Comparison of ENCODE assay signal across 8 cellular contexts in the genomic region with DNA sequence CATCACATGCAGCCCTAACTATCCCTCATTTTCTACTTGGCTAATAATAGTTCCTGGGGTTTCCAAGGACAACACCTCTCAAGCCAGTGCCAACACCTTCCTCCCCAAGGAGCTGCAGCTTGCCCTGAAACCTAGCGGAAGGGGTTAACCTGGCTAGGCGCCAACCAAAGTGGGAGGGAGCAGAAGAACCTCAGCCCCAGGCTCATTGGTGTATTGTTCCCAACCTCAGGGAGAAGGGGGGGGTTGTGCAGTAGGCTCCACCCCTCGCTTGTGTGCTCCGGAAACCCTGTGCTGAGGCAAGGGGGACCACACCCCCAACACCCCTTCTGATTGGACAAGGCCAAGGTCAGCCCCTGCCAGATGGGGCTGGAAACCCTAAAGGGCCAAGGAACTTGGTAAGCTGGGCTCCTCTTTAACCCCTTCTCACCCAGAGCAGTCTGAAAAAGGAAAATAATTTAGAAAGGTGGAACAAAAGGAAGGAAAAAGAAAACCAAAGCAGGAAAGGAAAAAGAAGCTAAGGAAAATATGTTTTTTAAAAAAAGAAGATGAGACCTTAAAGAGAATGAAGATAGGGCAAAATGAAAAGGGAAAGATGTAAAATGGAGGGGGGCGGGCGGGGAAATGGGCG. TPM values are rescaled to one million over a fixed set of nuclear protein-coding genes. Genes with fewer than 3 reads are reported as not detected.
DNase-seq lines count a peak whose midpoint lies in the region; TF ChIP-seq lines count a peak whose summit lies in the region.

No MANE protein-coding gene starts in this region.

- H2AFZ ChIP-seq in GM23248 (no peak overlapping the region), neuron (ENCODE audit: low read depth, low read length) (no peak overlapping the region)

- 32 to 41% methylated on average over 7 of the region's 7 CpGs for WGBS in GM23248 (ENCODE audit: low coverage in 1 of 2, low lambda C conversion rate in 2 of 2, missing lambda C conversion rate in 2 of 2), 2 experiments
- WGBS in stomach, 5 donors = 32 to 40% (median 34%) methylated on average over 7 of the region's 7 CpGs

- TF ChIP-seq POLR2A in stomach (IDR thresholded peaks at IDR 0.05) = no peak

- peak overlapping the region; percentile 95 for H3K9ac ChIP-seq in GM23248

- intact Hi-C loops in stomach (cut with DNase I; ENCODE audit: low total_unique reads) = no loop called here

- no peaks in the 10 kb centered on the region for H3K9me3 ChIP-seq in GM23248 (ENCODE audit: low read depth)
- no peaks in the 10 kb centered on the region for H3K9me3 ChIP-seq in neuron (ENCODE audit: low read length)
- no peaks in the 10 kb centered on the region for H3K9me3 ChIP-seq in stomach

- peaks cover 65% of the 10 kb centered on the region for H3K79me2 ChIP-seq in GM23248 (ENCODE audit: insufficient read depth)

- H3K4me1 ChIP-seq in GM23248 (ENCODE audit: insufficient read depth) (peaks cover 20% of the 10 kb centered on the region), neuron (ENCODE audit: insufficient read depth, low read length) (peaks cover 24% of the 10 kb centered on the region), stomach (peaks cover 29 to 62% (median 42%) of the 10 kb centered on the region in 4 donors)

- TF ChIP-seq CTCF in fibroblast of villous mesenchyme (IDR thresholded peaks at IDR 0.05; ENCODE audit: insufficient read depth, low read depth, low read length) = no peak
- TF ChIP-seq CTCF in stomach (IDR thresholded peaks at IDR 0.05) = no peak

- no peak for TF ChIP-seq EP300 in stomach (IDR thresholded peaks at IDR 0.05)

- H3K27me3 ChIP-seq in GM23248 (replicated peaks; ENCODE audit: insufficient read depth) = no peaks in the 10 kb centered on the region
- no peaks in the 10 kb centered on the region for H3K27me3 ChIP-seq in neuron (ENCODE audit: insufficient read depth, low read length)
- no peaks in the 10 kb centered on the region for H3K27me3 ChIP-seq in stomach

- H4K20me1 ChIP-seq in GM23248 (ENCODE audit: insufficient read depth) = no peaks in the 10 kb centered on the region

- in situ Hi-C loops in GM23248 (cut with MboI) = no loop called here

- peak overlapping the region; percentile 100 for H3K4me2 ChIP-seq in GM23248 (ENCODE audit: unreplicated experiment)

- peak overlapping the region; percentile 88 for H3K4me3 ChIP-seq in GM23248
- peak overlapping the region; percentile 92 for H3K4me3 ChIP-seq in fibroblast of villous mesenchyme (ENCODE audit: low read depth, low read length)
- H3K4me3 ChIP-seq in neuron (ENCODE audit: low read length) = peak overlapping the region; percentile 83
- H3K4me3 ChIP-seq in stomach = peak overlapping the region; percentile 7 to 95 (median 74)

- H3F3A ChIP-seq in GM23248 (ENCODE audit: insufficient read depth) = peaks cover 47% of the 10 kb centered on the region

- peak overlapping the region; percentile 77 for H3K27ac ChIP-seq in GM23248
- peak overlapping the region in 4 of 5 donors; percentile 96 to 98 (median 97) for H3K27ac ChIP-seq in stomach

- H3K36me3 ChIP-seq in GM23248 (ENCODE audit: low read depth) = peaks cover 25% of the 10 kb centered on the region
- peaks cover 55% of the 10 kb centered on the region for H3K36me3 ChIP-seq in neuron (ENCODE audit: insufficient read depth, low read length)
- H3K36me3 ChIP-seq in stomach = peaks cover 41 to 58% (median 50%) of the 10 kb centered on the region in 4 donors

- no peaks in the 10 kb centered on the region for H3K9me2 ChIP-seq in GM23248 (ENCODE audit: insufficient read depth)

- peak; percentile 88 for DNase-seq in DMS153 (lab: John Stamatoyannopoulos, UW)
- DNase-seq in GM23248 = peak; percentile 99
- peak; percentile 99 for DNase-seq in LHCN-M2 (ENCODE audit: low read depth)
- peak; percentile 93 for DNase-seq in SHP77 treated with DMSO at 0.1 percent for 48 hours (lab: John Stamatoyannopoulos, UW)
- peak; percentile 98 for DNase-seq in activated effector memory CD4-positive, alpha-beta T cell treated with anti-CD3 and anti-CD28 coated beads, Interleukin-2, amount 50 U/mL, for 16 hours
- DNase-seq in fibroblast of villous mesenchyme (ENCODE audit: low read depth) = peak; percentile 99
- DNase-seq in stomach = peak; percentile 89

RNA-seq across cellular contexts. Expression of a gene that starts 2.5 kb away (rescaled TPM):
- 98.8 and 114 TPM in 2 replicates for total RNA-seq in GM23248 (2014; rRNA removed; shearing (Covaris generic))
- polyA plus RNA-seq in GM23248 (2016; fragmentation: Nextera tagmentation; extraction: Ambion mirVana) (26.3 and 28.9 TPM in 2 replicates), stomach (10 to 100 TPM; 32.8 to 44.6 (median 34.7) TPM)
- total RNA-seq in LHCN-M2 (2014; rRNA removed) (142 and 149 TPM in 2 replicates), fibroblast of villous mesenchyme (145 and 197 TPM in 2 replicates), stomach (100 to 1,000 TPM in 1 of 5 donors, 10 to 100 TPM in 4; 53.9 to 110 (median 85.3) TPM)
- 66.8 TPM for polyA plus RNA-seq in LHCN-M2 (2012)

RNA-seq across cellular contexts. Expression of a gene that starts 7.9 kb away (rescaled TPM):
- 6.1 and 7.7 TPM in 2 replicates for total RNA-seq in GM23248 (2014; rRNA removed; shearing (Covaris generic))
- polyA plus RNA-seq in GM23248 (2016; fragmentation: Nextera tagmentation; extraction: Ambion mirVana) (11.1 and 12.1 TPM in 2 replicates), stomach (10 to 100 TPM; 13.3 to 18.9 (median 16.3) TPM)
- total RNA-seq in LHCN-M2 (2014; rRNA removed) (9.0 and 9.8 TPM in 2 replicates), fibroblast of villous mesenchyme (4.3 and 5.2 TPM in 2 replicates), stomach (10 to 100 TPM in 3 of 5 donors, 1 to 10 TPM in 2; 6.1 to 36.2 (median 12.3) TPM)
- 8.8 TPM for polyA plus RNA-seq in LHCN-M2 (2012)

RNA-seq across cellular contexts. Expression of a gene that starts 13.4 kb away (rescaled TPM):
- total RNA-seq in GM23248 (2014; rRNA removed; shearing (Covaris generic)) = 43.4 and 47.2 TPM in 2 replicates
- polyA plus RNA-seq in GM23248 (2016; fragmentation: Nextera tagmentation; extraction: Ambion mirVana) (32.8 and 34.8 TPM in 2 replicates), stomach (10 to 100 TPM; 68.1 to 71.3 (median 69.2) TPM)
- total RNA-seq in LHCN-M2 (2014; rRNA removed) (41.5 and 46.8 TPM in 2 replicates), fibroblast of villous mesenchyme (15.5 and 21.6 TPM in 2 replicates), stomach (100 to 1,000 TPM in 1 of 5 donors, 10 to 100 TPM in 4; 24.4 to 112 (median 51.8) TPM)
- 30.5 TPM for polyA plus RNA-seq in LHCN-M2 (2012)

RNA-seq across cellular contexts. Expression of a gene that starts 13.9 kb away (rescaled TPM):
- 3.4 and 6.5 TPM in 2 replicates for total RNA-seq in GM23248 (2014; rRNA removed; shearing (Covaris generic))
- polyA plus RNA-seq in GM23248 (2016; fragmentation: Nextera tagmentation; extraction: Ambion mirVana) (5.4 and 8.8 TPM in 2 replicates), stomach (10 to 100 TPM in 1 of 3 donors, 1 to 10 TPM in 2; 4.6 to 13.0 (median 5.1) TPM)
- total RNA-seq in LHCN-M2 (2014; rRNA removed) (8.9 and 10.3 TPM in 2 replicates), fibroblast of villous mesenchyme (2.9 and 3.0 TPM in 2 replicates), stomach (1 to 10 TPM in 3 of 5 donors, under 1 TPM in 1, not detected in 1; 0.29 to 5.8 (median 2.8) TPM)
- polyA plus RNA-seq in LHCN-M2 (2012) = 7.8 TPM

RNA-seq across cellular contexts. Expression of a gene that starts 22.6 kb away (rescaled TPM):
- 32.1 and 35.6 TPM in 2 replicates for total RNA-seq in GM23248 (2014; rRNA removed; shearing (Covaris generic))
- polyA plus RNA-seq in GM23248 (2016; fragmentation: Nextera tagmentation; extraction: Ambion mirVana) (44.2 and 46.7 TPM in 2 replicates), stomach (10 to 100 TPM; 18.5 to 38.8 (median 27.6) TPM)
- total RNA-seq in LHCN-M2 (2014; rRNA removed) (74.1 and 92.8 TPM in 2 replicates), fibroblast of villous mesenchyme (35.4 and 36.3 TPM in 2 replicates), stomach (10 to 100 TPM in 4 of 5 donors, 1 to 10 TPM in 1; 5.2 to 50.8 (median 13.8) TPM)
- polyA plus RNA-seq in LHCN-M2 (2012) = 48.2 TPM

Comparison
In these comparisons a context has a peak if more than half of its experiments do, and no peak if none do; other contexts are left out.
1. Peak in every context shown above with its lines: DNase-seq, H3K4me3 ChIP-seq and H3K27ac ChIP-seq.